8 cellular contexts compared by ENCODE assay signal in the genomic region with DNA sequence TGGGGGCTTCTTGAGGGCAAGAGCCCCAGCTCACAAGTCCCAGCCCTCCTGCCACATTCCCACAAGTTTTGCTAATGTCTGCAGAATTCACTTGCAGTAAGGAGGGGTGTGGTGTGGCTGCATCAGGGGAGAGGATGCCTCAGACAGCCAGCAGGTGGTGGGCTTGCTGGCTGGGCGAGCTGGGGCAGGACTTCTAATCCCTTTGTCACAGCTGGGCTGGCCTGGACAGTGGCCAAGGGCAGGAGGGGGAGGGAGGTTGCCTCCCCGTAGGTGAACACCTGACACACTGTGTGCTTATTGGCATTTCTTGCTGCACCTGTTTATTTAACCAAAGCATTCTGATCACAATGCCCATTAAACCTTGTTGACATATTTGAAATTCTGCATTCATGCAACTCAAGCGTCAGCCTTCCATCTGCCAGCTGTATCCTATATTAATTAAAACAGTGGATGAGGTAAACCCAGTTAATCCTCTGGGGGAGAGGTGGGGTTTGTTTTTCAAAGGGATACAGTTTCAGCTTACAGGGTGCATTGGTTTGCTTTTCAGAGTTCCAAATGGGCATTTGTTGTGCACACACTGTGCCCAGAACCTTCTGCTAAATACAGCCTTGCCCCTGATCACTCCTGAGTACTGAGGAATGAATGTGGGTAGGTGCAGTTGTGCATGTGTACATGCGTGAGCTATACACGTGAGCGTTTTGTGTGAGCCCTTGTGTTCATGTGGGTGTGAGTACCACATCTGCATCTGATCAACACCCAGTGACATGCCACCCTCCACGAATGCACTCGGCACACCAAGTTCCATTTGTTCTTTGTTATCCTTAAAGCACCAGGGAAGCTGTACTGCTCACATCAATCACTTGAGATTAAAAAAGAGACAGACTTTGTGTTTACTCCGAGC.
DNase-seq lines count a peak whose midpoint lies in the region; ATAC-seq and TF ChIP-seq lines count a peak whose summit lies in the region.

No MANE protein-coding gene starts in this region.

- no peaks in the 10 kb centered on the region for H3K27me3 ChIP-seq in endodermal cell (ENCODE audit: control insufficient read depth, insufficient read depth, low read length, poor library complexity, severe bottlenecking)

- H3K9me3 ChIP-seq in endodermal cell (ENCODE audit: control insufficient read depth, low read length) = no peaks in the 10 kb centered on the region

- H3K4me3 ChIP-seq in NB4 (ENCODE audit: low read depth, low read length) (peak overlapping the region; percentile 6), endodermal cell (ENCODE audit: low read length) (no peak overlapping the region)

- no peak for TF ChIP-seq POLR2A in NB4 (IDR thresholded peaks at IDR 0.05; ENCODE audit: extremely low read depth, insufficient read length)

- H3K27ac Mint-ChIP-seq in endodermal cell (no peak overlapping the region), naive B cell (no peak overlapping the region)

- no peaks in the 10 kb centered on the region for H3K27me3 Mint-ChIP-seq in endodermal cell (ENCODE audit: insufficient read depth)
- no peaks in the 10 kb centered on the region for H3K27me3 Mint-ChIP-seq in naive B cell

- peak overlapping the region; percentile 2 for H3K27ac ChIP-seq in endodermal cell (ENCODE audit: low read depth, low read length)

- H3K36me3 ChIP-seq in endodermal cell (ENCODE audit: control insufficient read depth, insufficient read depth, low read length) = no peaks in the 10 kb centered on the region

- peaks cover under 1% of the 10 kb centered on the region for H3K9me3 Mint-ChIP-seq in endodermal cell
- H3K9me3 Mint-ChIP-seq in naive B cell = no peaks in the 10 kb centered on the region

- DNase-seq in CD1c-positive myeloid dendritic cell (ENCODE audit: extremely low spot score) (peak; percentile 41), NB4 (ENCODE audit: low read depth) (peak; percentile 88), RPMI7951 (ENCODE audit: low read depth) (peak; percentile 54), endodermal cell (peak; percentile 87), naive B cell (peak; percentile 31), anterior cingulate cortex (lab: John Stamatoyannopoulos, UW) (no peak)

- TF ChIP-seq CTCF in NB4 (IDR thresholded peaks at IDR 0.05; ENCODE audit: low read depth, low read length) = peak; percentile 83
- TF ChIP-seq CTCF in endodermal cell (conservative IDR thresholded peaks at IDR 0.05) = peak; percentile 89

- 69 to 85% methylated on average over 4 to 8 of the region's 9 CpGs for WGBS in endodermal cell (ENCODE audit: insufficient coverage in 1 of 2, insufficient read length in 1 of 2), 2 experiments

- H3K4me1 Mint-ChIP-seq in endodermal cell (peaks cover 6% of the 10 kb centered on the region), naive B cell (peaks cover 12 to 33% (median 32%) of the 10 kb centered on the region in 3 donors)

- H3K36me3 Mint-ChIP-seq in endodermal cell (ENCODE audit: low read depth) (no peaks in the 10 kb centered on the region), naive B cell (no peaks in the 10 kb centered on the region)

- H3K4me3 Mint-ChIP-seq in endodermal cell (no peak overlapping the region), naive B cell (peak overlapping the region in 1 of 8 donors; percentile 20)

- no peak overlapping the region for H3K9ac ChIP-seq in endodermal cell (ENCODE audit: extremely low read depth, low read length, poor library complexity, severe bottlenecking)

- peak; percentile 71 for ATAC-seq in GM19351 (IDR thresholded peaks at IDR 0.05; ENCODE audit: unreplicated experiment)
- peak; percentile 55 to 74 for ATAC-seq in naive B cell (ENCODE audit: low read depth in 2 of 2)
- ATAC-seq in HG03135 (IDR thresholded peaks at IDR 0.05; ENCODE audit: unreplicated experiment) = no peak

- H3K4me1 ChIP-seq in endodermal cell (ENCODE audit: control insufficient read depth, insufficient read depth, low read length) = no peaks in the 10 kb centered on the region

Comparison
In these comparisons a context has a peak if more than half of its experiments do, and no peak if none do; other contexts are left out.
1. DNase-seq: peak in CD1c-positive myeloid dendritic cell (single experiment), NB4 (single experiment), RPMI7951 (single experiment), endodermal cell (single experiment) and naive B cell (single experiment); none in anterior cingulate cortex (0 of 58).